ENCODE assay signal across 9 cellular contexts in the genomic region with DNA sequence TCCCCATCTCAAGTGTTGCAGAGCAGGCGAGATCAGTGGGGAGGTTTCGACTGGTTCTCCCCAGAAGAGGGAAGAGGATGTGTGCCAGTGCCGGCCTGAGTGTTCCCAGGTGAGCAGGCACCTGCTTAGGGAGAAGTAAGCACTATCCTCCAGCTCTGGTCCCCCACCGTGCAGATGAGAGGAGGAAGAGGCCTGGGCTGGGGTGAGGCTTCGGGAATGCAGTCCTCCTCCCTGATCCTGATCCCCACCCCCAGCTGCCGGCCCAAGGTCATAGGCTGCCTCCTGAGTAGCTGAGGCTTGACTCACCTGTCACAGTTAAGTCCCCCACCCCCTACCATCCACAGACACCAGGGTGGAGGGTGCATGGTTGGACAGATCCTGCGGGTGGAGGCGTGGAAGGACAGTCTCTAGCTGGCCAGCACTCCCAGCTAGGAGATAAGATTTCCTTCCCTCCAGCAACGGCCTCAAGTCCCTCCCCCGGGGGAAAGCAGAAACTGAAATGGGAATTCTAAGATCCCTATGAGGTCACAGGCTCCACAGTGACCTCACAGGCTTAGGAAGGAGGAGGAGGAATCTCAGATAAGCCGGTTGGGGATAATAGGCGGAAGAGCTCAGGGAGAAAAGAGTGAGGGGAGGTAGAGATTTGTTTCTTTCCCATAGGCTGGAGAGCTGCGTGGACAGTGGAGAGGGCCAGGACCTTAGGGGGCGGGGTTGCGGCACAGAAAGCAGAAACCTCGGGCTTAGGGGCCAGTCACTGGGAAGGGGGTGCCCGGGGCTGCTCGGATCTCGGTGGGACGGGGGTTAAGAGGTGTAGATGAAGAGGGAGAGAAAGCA. TPM values are rescaled to one million over a fixed set of nuclear protein-coding genes. Genes with fewer than 3 reads are reported as not detected.
DNase-seq lines count a peak whose midpoint lies in the region; ATAC-seq, FAIRE-seq and TF ChIP-seq lines count a peak whose summit lies in the region.
"Had no signal": no experiment of that assay in that cellular context is flagged by ENCODE, and none has a peak within 500 bp of the region (broad histone marks: within the 10 kb centered on the region; RNA-seq: fewer than 3 reads in every experiment).

No MANE protein-coding gene starts in this region.

- no peak for TF ChIP-seq CTCF in vagina (IDR thresholded peaks at IDR 0.05)

- H3K9me3 ChIP-seq in endocrine pancreas (ENCODE audit: control insufficient read depth, low read length) (no peaks in the 10 kb centered on the region), vagina (no peaks in the 10 kb centered on the region)

- H3K27me3 ChIP-seq in endocrine pancreas (ENCODE audit: control insufficient read depth, insufficient read depth, low read length) (no peaks in the 10 kb centered on the region), vagina (no peaks in the 10 kb centered on the region)

- peak overlapping the region; percentile 84 for H3K9ac ChIP-seq in endocrine pancreas (ENCODE audit: control insufficient read depth, insufficient read depth, low read length)

- intact Hi-C loops in Right ventricle myocardium inferior (cut with DNase I), result loop anchor here (5.0 kb wide), 2 partner anchors 87 to 107 kb away; a partner anchor contains a TSS
- intact Hi-C loops in left ventricle myocardium superior (cut with micrococcal nuclease), result no loop called here
- intact Hi-C loops in vagina (cut with DNase I), result loop anchor here (5.0 kb wide), 1 partner anchor 87 kb away; a partner anchor contains a TSS

- peak overlapping the region; percentile 72 for H3K4me3 ChIP-seq in endocrine pancreas (ENCODE audit: control insufficient read depth, insufficient read depth, low read length)
- peak overlapping the region; percentile 79 to 96 for H3K4me3 ChIP-seq in vagina

- DNase-seq in Right ventricle myocardium inferior (ENCODE audit: missing footprints), result peak; percentile 68
- DNase-seq in left ventricle myocardium superior, result no peak
- peak; percentile 47 for DNase-seq in RCC 7860 (ENCODE audit: low spot score)
- peak; percentile 69 for DNase-seq in mucosa of gallbladder (ENCODE audit: low spot score)
- no peak for DNase-seq in vagina (ENCODE audit: extremely low spot score in 2 of 2)
- no peak for DNase-seq in DMS153 treated with DMSO at 0.1 percent for 48 hours (lab: John Stamatoyannopoulos, UW; ENCODE audit: unreplicated experiment)
- DNase-seq in stimulated activated CD4-positive, alpha-beta T cell treated with anti-CD3 and anti-CD28 coated beads, Interleukin-4, amount 100 ng/mL, for 24 hours, result no peak

- no peak for TF ChIP-seq POLR2A in vagina (IDR thresholded peaks at IDR 0.05)

- H3K4me1 ChIP-seq in endocrine pancreas (ENCODE audit: control insufficient read depth, insufficient read depth, low read length) (no peaks in the 10 kb centered on the region), vagina (peaks cover 49% of the 10 kb centered on the region)

- ATAC-seq in Right ventricle myocardium inferior (no peak), left ventricle myocardium superior (no peak)

- peak overlapping the region; percentile 94 for H3K27ac ChIP-seq in vagina

- FAIRE-seq in RCC 7860 (lab: Jason Lieb, UNC), result no peak
- FAIRE-seq: islet of Langerhans had no signal

- peaks cover 8% of the 10 kb centered on the region for H3K36me3 ChIP-seq in endocrine pancreas (ENCODE audit: control insufficient read depth, insufficient read depth, low read length)
- H3K36me3 ChIP-seq in vagina, result peaks cover 0 to 23% of the 10 kb centered on the region in 2 donors

RNA-seq across cellular contexts. Expression of a gene that starts 1.0 kb away (rescaled TPM):
- total RNA-seq in Right ventricle myocardium inferior (29.3 TPM), left ventricle myocardium superior (27.3 TPM), mucosa of gallbladder (131 TPM), vagina (72.2 TPM)

RNA-seq across cellular contexts. Expression of a gene that starts 1.2 kb away (rescaled TPM):
- 0.41 TPM for total RNA-seq in Right ventricle myocardium inferior
- total RNA-seq in left ventricle myocardium superior, result 0.77 TPM
- total RNA-seq in mucosa of gallbladder, result 1.6 TPM
- 0.98 TPM for total RNA-seq in vagina

RNA-seq across cellular contexts. Expression of a gene that starts 11.2 kb away (rescaled TPM):
- total RNA-seq in Right ventricle myocardium inferior (0.84 TPM), left ventricle myocardium superior (0.77 TPM), mucosa of gallbladder (13.3 TPM), vagina (2.9 TPM)

RNA-seq across cellular contexts. Expression of a gene that starts 17.3 kb away (rescaled TPM):
- total RNA-seq in Right ventricle myocardium inferior (56.0 TPM), left ventricle myocardium superior (40.4 TPM), mucosa of gallbladder (55.4 TPM), vagina (85.4 TPM)

RNA-seq across cellular contexts. Expression of a gene that starts 27.4 kb away (rescaled TPM):
- 9.3 TPM for total RNA-seq in Right ventricle myocardium inferior
- total RNA-seq in left ventricle myocardium superior, result 9.1 TPM
- 34.8 TPM for total RNA-seq in mucosa of gallbladder
- 11.8 TPM for total RNA-seq in vagina

Comparison
In these comparisons a context has a peak if more than half of its experiments do, and no peak if none do; other contexts are left out.
1. DNase-seq: peak in Right ventricle myocardium inferior (single experiment), RCC 7860 (single experiment) and mucosa of gallbladder (single experiment); none in left ventricle myocardium superior (single experiment), vagina (0 of 2), DMS153 treated with DMSO at 0.1 percent for 48 hours (single experiment) and stimulated activated CD4-positive, alpha-beta T cell treated with anti-CD3 and anti-CD28 coated beads, Interleukin-4, amount 100 ng/mL, for 24 hours (single experiment).